1 cellular context compared by ENCODE assay signal in the genomic region with DNA sequence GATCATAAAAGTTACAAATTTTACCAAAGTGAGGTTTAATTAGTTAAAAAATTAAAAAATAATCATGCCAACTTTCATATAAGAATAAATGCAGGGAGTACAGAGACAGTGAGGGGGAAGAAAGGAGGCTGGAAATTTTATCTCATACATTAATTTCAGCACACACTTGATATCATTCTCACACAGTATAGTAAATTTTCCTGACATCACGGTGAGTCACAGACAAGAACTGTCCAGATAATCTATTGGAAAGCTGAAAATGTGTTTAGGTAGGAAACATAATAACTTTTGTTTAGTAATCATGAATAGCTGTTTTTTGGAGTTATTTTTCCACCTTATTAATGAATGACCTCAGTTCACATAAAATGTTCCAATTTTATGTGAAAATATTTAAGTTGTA.
TF ChIP-seq lines count a peak whose summit lies in the region.

No MANE protein-coding gene starts in this region.

TF ChIP-seq in IMR-90, 13 proteins besides CTCF, POLR2A, EP300 and RAD21:
- TF ChIP-seq, protein P1, sequence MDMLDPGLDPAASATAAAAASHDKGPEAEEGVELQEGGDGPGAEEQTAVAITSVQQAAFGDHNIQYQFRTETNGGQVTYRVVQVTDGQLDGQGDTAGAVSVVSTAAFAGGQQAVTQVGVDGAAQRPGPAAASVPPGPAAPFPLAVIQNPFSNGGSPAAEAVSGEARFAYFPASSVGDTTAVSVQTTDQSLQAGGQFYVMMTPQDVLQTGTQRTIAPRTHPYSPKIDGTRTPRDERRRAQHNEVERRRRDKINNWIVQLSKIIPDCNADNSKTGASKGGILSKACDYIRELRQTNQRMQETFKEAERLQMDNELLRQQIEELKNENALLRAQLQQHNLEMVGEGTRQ (IDR thresholded peaks at IDR 0.05; ENCODE audit: low read depth, low read length) = no peak
- TF ChIP-seq RCOR1 (IDR thresholded peaks at IDR 0.05; ENCODE audit: insufficient replicate concordance, low read length) = no peak
- TF ChIP-seq NFE2L2 (IDR thresholded peaks at IDR 0.05; ENCODE audit: low read depth, low read length) = no peak
- TF ChIP-seq SMC3 (IDR thresholded peaks at IDR 0.05; ENCODE audit: low read depth, low read length) = no peak
- TF ChIP-seq, protein P2, sequence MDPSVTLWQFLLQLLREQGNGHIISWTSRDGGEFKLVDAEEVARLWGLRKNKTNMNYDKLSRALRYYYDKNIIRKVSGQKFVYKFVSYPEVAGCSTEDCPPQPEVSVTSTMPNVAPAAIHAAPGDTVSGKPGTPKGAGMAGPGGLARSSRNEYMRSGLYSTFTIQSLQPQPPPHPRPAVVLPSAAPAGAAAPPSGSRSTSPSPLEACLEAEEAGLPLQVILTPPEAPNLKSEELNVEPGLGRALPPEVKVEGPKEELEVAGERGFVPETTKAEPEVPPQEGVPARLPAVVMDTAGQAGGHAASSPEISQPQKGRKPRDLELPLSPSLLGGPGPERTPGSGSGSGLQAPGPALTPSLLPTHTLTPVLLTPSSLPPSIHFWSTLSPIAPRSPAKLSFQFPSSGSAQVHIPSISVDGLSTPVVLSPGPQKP (IDR thresholded peaks at IDR 0.05; ENCODE audit: borderline replicate concordance, low read depth, low read length) = no peak
- TF ChIP-seq FOS (IDR thresholded peaks at IDR 0.05; ENCODE audit: low read depth, low read length) = 0 out of 2 replicates have a peak, but pooled peaks have one; percentile 27
- no peak for TF ChIP-seq MXI1 (IDR thresholded peaks at IDR 0.05; ENCODE audit: borderline replicate concordance, low read depth, low read length)
- no peak for TF ChIP-seq CHD1 (IDR thresholded peaks at IDR 0.05; ENCODE audit: low read depth, low read length)
